8 cellular contexts compared by ENCODE assay signal in genomic region chr3:51941447-51941797, GRCh38. TPM values are rescaled to one million over a fixed set of nuclear protein-coding genes. Genes with fewer than 3 reads are reported as not detected.
DNase-seq lines count a peak whose midpoint lies in the region; ATAC-seq and TF ChIP-seq lines count a peak whose summit lies in the region.

No MANE protein-coding gene starts in this region.

- no peak for DNase-seq in MG63
- no peak for DNase-seq in effector memory CD4-positive, alpha-beta T cell
- no peak for DNase-seq in neural crest cell (ENCODE audit: low read depth, low spot score)
- no peak for DNase-seq in NCI-H1694 treated with DMSO at 0.1 percent for 48 hours (lab: John Stamatoyannopoulos, UW)
- DNase-seq in GM10266 (ENCODE audit: extremely low spot score): no peak

- H3K4me3 Mint-ChIP-seq in neural crest cell: peak overlapping the region; percentile 95

- H3K4me1 Mint-ChIP-seq in neural crest cell: peaks cover 28% of the 10 kb centered on the region

- H3K36me3 ChIP-seq in BLaER1: peaks cover 30% of the 10 kb centered on the region
- peaks cover 7% of the 10 kb centered on the region; the same call in 1 of the 2 replicates for H3K36me3 ChIP-seq in MG63
- peaks cover 23% of the 10 kb centered on the region for H3K36me3 ChIP-seq in effector memory CD4-positive, alpha-beta T cell (ENCODE audit: control insufficient read depth, insufficient read depth, low read length)

- H3K27me3 Mint-ChIP-seq in neural crest cell (ENCODE audit: low read depth): no peaks in the 10 kb centered on the region

- H3K9me3 ChIP-seq in BLaER1 (no peaks in the 10 kb centered on the region), MG63 (no peaks in the 10 kb centered on the region)
- H3K9me3 ChIP-seq in effector memory CD4-positive, alpha-beta T cell (ENCODE audit: control insufficient read depth, low read length): no peaks in the 10 kb centered on the region

- peak overlapping the region; percentile 87 for H3K4me3 ChIP-seq in BLaER1
- H3K4me3 ChIP-seq in MG63: peak overlapping the region; percentile 88
- peak overlapping the region; percentile 69 for H3K4me3 ChIP-seq in effector memory CD4-positive, alpha-beta T cell (ENCODE audit: insufficient read depth, low read depth, low read length, poor library complexity, severe bottlenecking)

- no peak for TF ChIP-seq CTCF in neural crest cell (conservative IDR thresholded peaks at IDR 0.05)
- no peak for TF ChIP-seq CTCF in GM10266 (IDR thresholded peaks at IDR 0.05; ENCODE audit: control insufficient read depth, insufficient read depth, low read depth, missing control alignments)

- H3K4me2 ChIP-seq in BLaER1: peak overlapping the region; percentile 77

- peak overlapping the region; percentile 63 for H3K27ac Mint-ChIP-seq in neural crest cell (ENCODE audit: unreplicated experiment)

- ATAC-seq in GM18870 (IDR thresholded peaks at IDR 0.05; ENCODE audit: unreplicated experiment) (no peak), HG02885 (IDR thresholded peaks at IDR 0.05; ENCODE audit: poor library complexity, unreplicated experiment) (no peak)

- no peaks in the 10 kb centered on the region for H3K36me3 Mint-ChIP-seq in neural crest cell (ENCODE audit: low read depth)

- H3K9ac ChIP-seq in BLaER1: peak overlapping the region; percentile 90

- H3K27ac ChIP-seq in BLaER1: peak overlapping the region; percentile 84
- H3K27ac ChIP-seq in effector memory CD4-positive, alpha-beta T cell (ENCODE audit: insufficient read depth, low read length, poor library complexity, severe bottlenecking): peak overlapping the region; percentile 49

- no peaks in the 10 kb centered on the region for H3K27me3 ChIP-seq in BLaER1
- no peaks in the 10 kb centered on the region for H3K27me3 ChIP-seq in MG63
- no peaks in the 10 kb centered on the region for H3K27me3 ChIP-seq in effector memory CD4-positive, alpha-beta T cell (replicated peaks; ENCODE audit: control insufficient read depth, insufficient read depth, low read length, poor library complexity, severe bottlenecking)

- no peaks in the 10 kb centered on the region for H3K9me3 Mint-ChIP-seq in neural crest cell

- peaks cover 55% of the 10 kb centered on the region for H3K4me1 ChIP-seq in BLaER1
- peaks cover 21% of the 10 kb centered on the region for H3K4me1 ChIP-seq in effector memory CD4-positive, alpha-beta T cell (ENCODE audit: control insufficient read depth, insufficient read depth, low read length, poor library complexity, severe bottlenecking)

- H4K20me1 ChIP-seq in BLaER1: peaks cover 43% of the 10 kb centered on the region

RNA-seq across cellular contexts. Expression of gene RRP9, which starts 0.3 kb away (rescaled TPM):
- total RNA-seq in MG63 (2014; rRNA removed; shearing (Covaris generic); ENCODE audit: low replicate concordance): 59.3 and 78.5 TPM in 2 replicates
- total RNA-seq in neural crest cell: 37.9 and 40.1 TPM in 2 replicates

RNA-seq across cellular contexts. Expression of gene PARP3, which starts 0.7 kb away (rescaled TPM):
- 5.9 and 13.8 TPM in 2 replicates for total RNA-seq in MG63 (2014; rRNA removed; shearing (Covaris generic); ENCODE audit: low replicate concordance)
- 4.3 and 4.6 TPM in 2 replicates for total RNA-seq in neural crest cell

RNA-seq across cellular contexts. Expression of gene GPR62, which starts 13.8 kb away (rescaled TPM):
- not detected in 2 replicates for total RNA-seq in MG63 (2014; rRNA removed; shearing (Covaris generic); ENCODE audit: low replicate concordance)
- 0.18 and 0.23 TPM in 2 replicates for total RNA-seq in neural crest cell

RNA-seq across cellular contexts. Expression of gene PCBP4, which starts 25.8 kb away (rescaled TPM):
- 24.8 and 28.1 TPM in 2 replicates for total RNA-seq in MG63 (2014; rRNA removed; shearing (Covaris generic); ENCODE audit: low replicate concordance)
- 228 and 235 TPM in 2 replicates for total RNA-seq in neural crest cell

RNA-seq across cellular contexts. Expression of gene ABHD14B, which starts 32.4 kb away (rescaled TPM):
- total RNA-seq in MG63 (2014; rRNA removed; shearing (Covaris generic); ENCODE audit: low replicate concordance): 10.0 and 15.6 TPM in 2 replicates
- total RNA-seq in neural crest cell: 4.7 and 6.2 TPM in 2 replicates
